Comparison of ENCODE assay signal across 21 cellular contexts in the genomic region with DNA sequence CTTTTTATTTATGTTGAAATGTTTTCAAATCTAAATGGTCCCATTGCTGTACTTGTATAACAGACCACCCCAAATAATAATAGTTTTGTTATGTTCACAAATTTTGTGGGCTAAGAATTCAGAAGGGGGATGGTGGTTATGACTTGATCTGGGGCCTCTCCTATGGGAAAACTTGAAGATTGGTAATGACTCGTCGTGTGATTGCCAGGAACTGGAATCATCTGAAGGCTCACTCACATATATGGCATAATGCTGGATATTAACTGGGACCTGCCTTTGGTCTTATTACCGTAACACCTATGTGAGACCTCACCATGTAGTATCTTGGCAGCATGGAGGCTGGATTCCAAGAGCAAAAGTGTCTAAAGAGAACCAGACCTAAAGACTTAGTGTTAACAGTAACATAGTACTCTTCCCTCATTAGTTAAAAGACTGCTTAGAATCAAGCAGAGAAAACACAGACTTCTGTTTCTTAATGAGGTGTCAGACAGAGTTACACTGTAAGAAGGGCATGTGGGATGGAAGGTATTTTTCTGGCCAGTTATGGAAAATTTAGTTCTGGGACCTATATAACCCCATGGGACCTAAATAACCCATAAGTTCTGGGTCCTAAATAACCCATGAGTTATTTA. TPM values are rescaled to one million over a fixed set of nuclear protein-coding genes. Genes with fewer than 3 reads are reported as not detected.
DNase-seq lines count a peak whose midpoint lies in the region; ATAC-seq, FAIRE-seq and TF ChIP-seq lines count a peak whose summit lies in the region.
"Had no signal": no experiment of that assay in that cellular context is flagged by ENCODE, and none has a peak within 500 bp of the region (broad histone marks: within the 10 kb centered on the region; RNA-seq: fewer than 3 reads in every experiment).

No MANE protein-coding gene starts in this region.

- H3K4me1 Mint-ChIP-seq in stimulated activated naive CD8-positive, alpha-beta T cell treated with anti-CD3 and anti-CD28 coated beads, Interleukin-15, Interleukin-2, amounts not matched to agents 100 ng/mL and 50 ng/mL, for 24 hours (ENCODE audit: low read depth) = peaks cover 72% of the 10 kb centered on the region

- H3K27ac Mint-ChIP-seq in stimulated activated naive CD8-positive, alpha-beta T cell treated with anti-CD3 and anti-CD28 coated beads, Interleukin-15, Interleukin-2, amounts not matched to agents 100 ng/mL and 50 ng/mL, for 24 hours = peak overlapping the region; percentile 55
- H3K27ac Mint-ChIP-seq: nephron had no signal

- peaks cover 58% of the 10 kb centered on the region for H3K36me3 Mint-ChIP-seq in stimulated activated naive CD8-positive, alpha-beta T cell treated with anti-CD3 and anti-CD28 coated beads, Interleukin-15, Interleukin-2, amounts not matched to agents 100 ng/mL and 50 ng/mL, for 24 hours (ENCODE audit: low read depth)

- no peak overlapping the region for H3K27ac ChIP-seq in brain microvascular endothelial cell
- H3K27ac ChIP-seq: BLaER1 treated with 17β-estradiol and CSF1 and Interleukin-3, amounts not matched to agents 10 nM and 100 nM; testis had no signal

- no peak overlapping the region for H3K4me3 Mint-ChIP-seq in stimulated activated naive CD8-positive, alpha-beta T cell treated with anti-CD3 and anti-CD28 coated beads, Interleukin-15, Interleukin-2, amounts not matched to agents 100 ng/mL and 50 ng/mL, for 24 hours
- H3K4me3 Mint-ChIP-seq: nephron had no signal

- H3K9me3 Mint-ChIP-seq in stimulated activated naive CD8-positive, alpha-beta T cell treated with anti-CD3 and anti-CD28 coated beads, Interleukin-15, Interleukin-2, amounts not matched to agents 100 ng/mL and 50 ng/mL, for 24 hours = peaks cover 5% of the 10 kb centered on the region

- no peak for TF ChIP-seq CTCF in epithelial cell of esophagus (IDR thresholded peaks at IDR 0.05; ENCODE audit: insufficient read depth, low read depth, low read length, missing control alignments)
- TF ChIP-seq CTCF in brain microvascular endothelial cell (IDR thresholded peaks at IDR 0.05; ENCODE audit: low read depth, low read length, missing control alignments) = no peak

- FAIRE-seq in urothelium cell line (lab: Jason Lieb, UNC) = no peak

- H3K36me3 ChIP-seq in brain microvascular endothelial cell (replicated peaks) = no peaks in the 10 kb centered on the region

- H3K27me3 Mint-ChIP-seq in stimulated activated naive CD8-positive, alpha-beta T cell treated with anti-CD3 and anti-CD28 coated beads, Interleukin-15, Interleukin-2, amounts not matched to agents 100 ng/mL and 50 ng/mL, for 24 hours = no peaks in the 10 kb centered on the region

- no peaks in the 10 kb centered on the region for H3K27me3 ChIP-seq in brain microvascular endothelial cell (replicated peaks)
- H3K27me3 ChIP-seq: BLaER1 treated with 17β-estradiol and CSF1 and Interleukin-3, amounts not matched to agents 10 nM and 100 nM; testis had no signal

- DNase-seq in stimulated activated naive CD8-positive, alpha-beta T cell treated with anti-CD3 and anti-CD28 coated beads, Interleukin-15, Interleukin-2, amounts not matched to agents 100 U/mL and 50 U/mL, for 24 hours = no peak
- DNase-seq in epithelial cell of esophagus (ENCODE audit: low read depth) (peak; percentile 24), brain microvascular endothelial cell (no peak), DMS79 (lab: John Stamatoyannopoulos, UW) (no peak), urothelium cell line (ENCODE audit: low spot score) (no peak), occipital lobe (lab: John Stamatoyannopoulos, UW) (no peak)
- DNase-seq: activated CD4-positive, CD25-positive, alpha-beta regulatory T cell treated with anti-CD3 and anti-CD28 coated beads, Interleukin-2, amount 50 U/mL, for 72 hours; activated effector memory CD4-positive, alpha-beta T cell treated with Interleukin-2 at 50 U/mL for 16 hours; amniotic stem cell; cerebellar nuclear complex; effector CD4-positive, alpha-beta T cell; islet precursor cell; NCI-H187 treated with DMSO at 0.1 percent for 48 hours; stimulated activated CD4-positive, alpha-beta T cell treated with anti-CD3 and anti-CD28 coated beads, Interleukin-4, amount 100 ng/mL, for 4 hours; T1000; testis had no signal

- no peak for ATAC-seq in stimulated activated naive CD8-positive, alpha-beta T cell treated with anti-CD3 and anti-CD28 coated beads, Interleukin-15, Interleukin-2, amounts not matched to agents 100 U/mL and 50 U/mL, for 24 hours
- peak; percentile 18 for ATAC-seq in HG03571 (IDR thresholded peaks at IDR 0.05; ENCODE audit: unreplicated experiment)
- ATAC-seq: SK-N-SH treated with all-trans-retinoic acid at 6 μM for 48 hours had no signal

- in situ Hi-C loops in brain microvascular endothelial cell (cut with HindIII; ENCODE audit: low pct_ligation_motif_present, low sequenced_read_pairs) = no loop called here

- H3K4me3 ChIP-seq in epithelial cell of esophagus (ENCODE audit: low read length) = no peak overlapping the region
- H3K4me3 ChIP-seq in brain microvascular endothelial cell (ENCODE audit: low read depth, low read length) = no peak overlapping the region
- H3K4me3 ChIP-seq: BLaER1 treated with 17β-estradiol and CSF1 and Interleukin-3, amounts not matched to agents 10 nM and 100 nM; testis had no signal

RNA-seq across cellular contexts. Expression of a gene that starts 11.9 kb away (rescaled TPM):
- 48.2 TPM for total RNA-seq in occipital lobe
